ENCODE assay signal across 10 cellular contexts in genomic region chr11:94134651-94135512, GRCh38. TPM values are rescaled to one million over a fixed set of nuclear protein-coding genes. Genes with fewer than 3 reads are reported as not detected.
DNase-seq lines count a peak whose midpoint lies in the region; ATAC-seq and TF ChIP-seq lines count a peak whose summit lies in the region.
"Had no signal": no experiment of that assay in that cellular context is flagged by ENCODE, and none has a peak within 500 bp of the region (broad histone marks: within the 10 kb centered on the region; RNA-seq: fewer than 3 reads in every experiment).

No MANE protein-coding gene starts in this region.

- RAD21 ChIA-PET in HCT116 (lab: Charles Lee; ENCODE audit: low non-redundant PET in 1 of 2, low total read pairs in 2 of 2, uncharacterized antibody in 2 of 2, unreplicated experiment in 2 of 2): no interaction called here

- CTCF ChIA-PET in HCT116 (lab: Charles Lee): interaction anchor here (0.8 to 1.1 kb wide), 2 partner anchors 214 to 370 kb away, joined by 4 read pairs; no protein-coding TSS in a partner anchor

- no TSS peak for BruUV-seq in HCT116 (replicated peaks; lab: Mats Ljungman, UMichigan)

- peaks cover 94% of the 10 kb centered on the region for H3K79me2 ChIP-seq in HCT116 (ENCODE audit: insufficient read depth, low read length)

- H3K9ac ChIP-seq in HCT116 (ENCODE audit: low read length): peak overlapping the region; percentile 37
- H3K9ac ChIP-seq: KMS-11 had no signal

- H3K36me3 ChIP-seq in HCT116 (ENCODE audit: control insufficient read depth in 1 of 2, insufficient read depth in 2 of 2, low read length in 2 of 2) (no peaks in the 10 kb centered on the region), SJSA1 (no peaks in the 10 kb centered on the region)
- H3K36me3 ChIP-seq: neutrophil had no signal

- no peak overlapping the region; the same call in 1 of the 2 replicates for H3K27ac ChIP-seq in HCT116 (ENCODE audit: low read depth, low read length)
- H3K27ac ChIP-seq in SJSA1: peak overlapping the region; percentile 91
- H3K27ac ChIP-seq: KMS-11, neutrophil had no signal

- peaks cover 33 to 65% of the 10 kb centered on the region in 2 experiments for H3K4me1 ChIP-seq in HCT116 (ENCODE audit: control insufficient read depth in 1 of 2, insufficient read depth in 2 of 2, low read length in 2 of 2)
- H3K4me1 ChIP-seq in SJSA1 (replicated peaks): peaks cover 51% of the 10 kb centered on the region

- TF ChIP-seq POLR2A in HCT116 (IDR thresholded peaks at IDR 0.05; ENCODE audit: borderline replicate concordance, extremely low read depth, insufficient read depth, insufficient read length) (no peak), erythroblast (IDR thresholded peaks at IDR 0.05; ENCODE audit: low read length) (no peak)

- no peak for TF ChIP-seq RAD21 in HCT116 (IDR thresholded peaks at IDR 0.05; ENCODE audit: low read depth)

- intact Hi-C loops in HCT116 (cut with micrococcal nuclease): no loop called here

- peak; percentile 45; the same call in 1 of the 2 replicates for ATAC-seq in HCT116

- H3K4me3 ChIP-seq in HCT116 (replicated peaks in 1 of 2; ENCODE audit: low read depth in 1 of 2, low read length in 2 of 2) (peak overlapping the region in 1 of 2 experiments; percentile 21; a peak in 1 of 4 replicates), SJSA1 (no peak overlapping the region)

- H4K20me1 ChIP-seq in HCT116 (ENCODE audit: insufficient read depth): no peaks in the 10 kb centered on the region; the same call in 1 of the 2 replicates

- TF ChIP-seq CTCF in HCT116 (IDR thresholded peaks at IDR 0.05 in 2 of 3, conservative IDR thresholded peaks at IDR 0.05 in 1 of 3; ENCODE audit: borderline replicate concordance in 1 of 3, insufficient read depth in 1 of 3, low read depth in 2 of 3, low read length in 2 of 3): no peak

- peak overlapping the region; percentile 73 for H3K4me2 ChIP-seq in HCT116 (ENCODE audit: low read length)
- H3K4me2 ChIP-seq: KMS-11 had no signal

- no peaks in the 10 kb centered on the region for H3K27me3 ChIP-seq in HCT116 (ENCODE audit: insufficient read depth, low read length)
- H3K27me3 ChIP-seq in SJSA1 (replicated peaks): no peaks in the 10 kb centered on the region

- no peaks in the 10 kb centered on the region for H3K9me2 ChIP-seq in HCT116 (ENCODE audit: insufficient read depth)

- DNase-seq in GDM1 (lab: John Stamatoyannopoulos, UW) (peak; percentile 12), HCT116 (ENCODE audit: low read depth, low spot score) (no peak), SJSA1 (ENCODE audit: low read depth in 1 of 2, low spot score in 2 of 2) (peak; percentile 62 to 68), erythroblast (lab: John Stamatoyannopoulos, UW) (peak; percentile 49 to 75), non-pigmented ciliary epithelial cell (ENCODE audit: low read depth) (peak; percentile 89), SHP77 treated with DMSO at 0.1 percent for 48 hours (lab: John Stamatoyannopoulos, UW) (no peak), NCI-H774 (lab: John Stamatoyannopoulos, UW) (no peak)
- DNase-seq in activated CD4-positive, CD25-positive, alpha-beta regulatory T cell treated with anti-CD3 and anti-CD28 coated beads, Interleukin-2, amount 50 U/mL, for 72 hours: no peak

- H2AFZ ChIP-seq in HCT116 (ENCODE audit: low read depth, low read length, poor library complexity, severe bottlenecking): no peak overlapping the region

- POLR2A ChIA-PET in HCT116 (lab: Charles Lee): no interaction called here

- H3K9me3 ChIP-seq in HCT116 (ENCODE audit: control insufficient read depth in 1 of 2, insufficient read depth in 1 of 2, low read depth in 1 of 2, low read length in 2 of 2): no peaks in the 10 kb centered on the region
- H3K9me3 ChIP-seq in SJSA1 (replicated peaks): no peaks in the 10 kb centered on the region
- H3K9me3 ChIP-seq: neutrophil had no signal

TF ChIP-seq in HCT116, 20 proteins besides CTCF, POLR2A, EP300 and RAD21:
- TF ChIP-seq YY1 (IDR thresholded peaks at IDR 0.05; ENCODE audit: extremely low read depth, insufficient replicate concordance, low read depth, low read length) (no peak), SIN3A (IDR thresholded peaks at IDR 0.05; ENCODE audit: low read depth) (no peak), ZFX (IDR thresholded peaks at IDR 0.05) (no peak), SP1 (IDR thresholded peaks at IDR 0.05; ENCODE audit: low read depth) (peak; percentile 13; the same call in 1 of the 2 replicates), ATF3 (IDR thresholded peaks at IDR 0.05) (no peak), FOSL1 (IDR thresholded peaks at IDR 0.05; ENCODE audit: low read depth) (peak; percentile 31; the same call in 1 of the 2 replicates), CBX3 (IDR thresholded peaks at IDR 0.05; ENCODE audit: low read depth) (no peak)

RNA-seq across cellular contexts. Expression of gene PANX1, which starts 6.2 kb away (rescaled TPM):
- 21.9 TPM for total RNA-seq in HCT116 (2021; ENCODE audit: unreplicated experiment)
- polyA plus RNA-seq in HCT116 (2012): 8.9 and 10.4 TPM in 2 replicates
- total RNA-seq in SJSA1 (2014; rRNA removed; shearing (Covaris generic)): 35.3 and 36.9 TPM in 2 replicates

Comparison
In these comparisons a context has a peak if more than half of its experiments do, and no peak if none do; other contexts are left out.
1. DNase-seq: peak in GDM1 (single experiment), SJSA1 (2 of 2), erythroblast (2 of 2) and non-pigmented ciliary epithelial cell (single experiment); none in HCT116 (single experiment), SHP77 treated with DMSO at 0.1 percent for 48 hours (single experiment), NCI-H774 (single experiment) and activated CD4-positive, CD25-positive, alpha-beta regulatory T cell treated with anti-CD3 and anti-CD28 coated beads, Interleukin-2, amount 50 U/mL, for 72 hours (single experiment).